ENCODE assay signal across 9 cellular contexts in genomic region chr22:42073568-42074152, GRCh38. TPM values are rescaled to one million over a fixed set of nuclear protein-coding genes. Genes with fewer than 3 reads are reported as not detected.
DNase-seq lines count a peak whose midpoint lies in the region; ATAC-seq and TF ChIP-seq lines count a peak whose summit lies in the region.
"Had no signal": no experiment of that assay in that cellular context is flagged by ENCODE, and none has a peak within 500 bp of the region (broad histone marks: within the 10 kb centered on the region; RNA-seq: fewer than 3 reads in every experiment).

No MANE protein-coding gene starts in this region.

- H3K9me3 Mint-ChIP-seq in brain, result peaks cover 0 to 4% (median 0%) of the 10 kb centered on the region in 5 experiments

- H3K36me3 ChIP-seq in mesenchymal stem cell (ENCODE audit: control insufficient read depth in 1 of 2, insufficient read depth in 2 of 2, low read depth in 1 of 2, low read length in 2 of 2) (peaks cover 0 to 28% of the 10 kb centered on the region in 2 experiments), thyroid gland (peaks cover 0 to 5% of the 10 kb centered on the region in 2 donors)

- H4K91ac ChIP-seq in mesenchymal stem cell (ENCODE audit: low read length), result no peak overlapping the region

- peaks cover 3% of the 10 kb centered on the region for H3K79me1 ChIP-seq in mesenchymal stem cell (replicated peaks; ENCODE audit: low read length, poor library complexity, severe bottlenecking)

- H3K27me3 Mint-ChIP-seq in brain, result peaks cover 3% of the 10 kb centered on the region

- no peak for TF ChIP-seq POLR2A in thyroid gland (IDR thresholded peaks at IDR 0.05)

- H3K4me2 ChIP-seq in mesenchymal stem cell (ENCODE audit: low read length, poor library complexity, severe bottlenecking), result no peak overlapping the region

- peak; percentile 61 for DNase-seq in activated CD8-positive, alpha-beta memory T cell treated with anti-CD3 and anti-CD28 coated beads for 24 hours
- DNase-seq in activated CD8-positive, alpha-beta memory T cell treated with anti-CD3 and anti-CD28 coated beads, Interleukin-2, amount 50 U/mL, for 4 hours, result no peak
- DNase-seq in mesenchymal stem cell (no peak), thyroid gland (no peak), omental fat pad (ENCODE audit: low spot score) (no peak), foreskin melanocyte (no peak)
- DNase-seq: AML-193 had no signal

- peak overlapping the region; percentile 94 for H3K9ac ChIP-seq in mesenchymal stem cell (ENCODE audit: low read length)

- 95% methylated on average over 24 of the region's 28 CpGs for WGBS in mesenchymal stem cell
- WGBS in thyroid gland, 2 donors, result 67 to 73% methylated on average over 17 to 19 of the region's 28 CpGs

- H3K4me1 ChIP-seq in mesenchymal stem cell (ENCODE audit: control insufficient read depth, insufficient read depth, low read depth, low read length) (peaks cover 14% of the 10 kb centered on the region), thyroid gland (peaks cover 30 to 42% of the 10 kb centered on the region in 2 donors)

- H4K8ac ChIP-seq in mesenchymal stem cell (ENCODE audit: low read length), result peak overlapping the region; percentile 56

- H3K9me3 ChIP-seq in mesenchymal stem cell (ENCODE audit: control insufficient read depth, low read length), result no peaks in the 10 kb centered on the region
- no peaks in the 10 kb centered on the region for H3K9me3 ChIP-seq in thyroid gland

- H3K4me1 Mint-ChIP-seq in brain, result peaks cover 56% of the 10 kb centered on the region

- H2AK5ac ChIP-seq in mesenchymal stem cell (ENCODE audit: low read length, severe bottlenecking), result no peak overlapping the region

- intact Hi-C loops in thyroid gland (cut with DNase I), result loop anchor here (10.0 kb wide), 1 partner anchor 119 kb away; the partner anchor contains the start of gene SMIM45

- ATAC-seq in omental fat pad (ENCODE audit: low FRiP score) (no peak), GM21786 (IDR thresholded peaks at IDR 0.05; ENCODE audit: unreplicated experiment) (no peak)

- H3K27ac ChIP-seq in mesenchymal stem cell (ENCODE audit: low read length, poor library complexity, severe bottlenecking), result no peak overlapping the region
- peak overlapping the region; percentile 73 to 89 (median 87) for H3K27ac ChIP-seq in thyroid gland

- H3K4me3 ChIP-seq in mesenchymal stem cell (ENCODE audit: insufficient read depth in 1 of 2, low read depth in 1 of 2, low read length in 2 of 2), result peak overlapping the region in 1 of 2 experiments; percentile 82
- peak overlapping the region; percentile 22 to 61 (median 37) for H3K4me3 ChIP-seq in thyroid gland (replicated peaks in 1 of 3)

- no peak overlapping the region for H3K4me3 Mint-ChIP-seq in brain

- H2AFZ ChIP-seq in mesenchymal stem cell (ENCODE audit: low read depth, low read length), result no peak overlapping the region

- H3K14ac ChIP-seq in mesenchymal stem cell (ENCODE audit: low read length in 2 of 2), result no peak overlapping the region

- no peak overlapping the region for H2BK120ac ChIP-seq in mesenchymal stem cell (ENCODE audit: low read depth, low read length)

- no peak overlapping the region for H3K18ac ChIP-seq in mesenchymal stem cell (ENCODE audit: low read depth in 1 of 2, low read length in 2 of 2)

- peak overlapping the region in 3 of 5 experiments; percentile 42 to 99 (median 50) for H3K27ac Mint-ChIP-seq in brain

- peak overlapping the region in 1 of 2 experiments; percentile 10 for H2BK12ac ChIP-seq in mesenchymal stem cell (ENCODE audit: low read length in 2 of 2)

- H3K27me3 ChIP-seq in mesenchymal stem cell (ENCODE audit: control insufficient read depth in 1 of 2, insufficient read depth in 1 of 2, low read length in 2 of 2) (no peaks in the 10 kb centered on the region), thyroid gland (no peaks in the 10 kb centered on the region)

- TF ChIP-seq CTCF in brain (conservative IDR thresholded peaks at IDR 0.05) (no peak), thyroid gland (IDR thresholded peaks at IDR 0.05) (no peak), omental fat pad (IDR thresholded peaks at IDR 0.05) (no peak)

- no peaks in the 10 kb centered on the region for H3K36me3 Mint-ChIP-seq in brain

- no peak overlapping the region for H3K23ac ChIP-seq in mesenchymal stem cell (ENCODE audit: low read length in 2 of 2)

- no peak overlapping the region for H2BK15ac ChIP-seq in mesenchymal stem cell (ENCODE audit: low read depth, poor library complexity, severe bottlenecking)

- H2BK5ac ChIP-seq in mesenchymal stem cell (ENCODE audit: low read depth, low read length, poor library complexity, severe bottlenecking), result no peak overlapping the region

- no peak overlapping the region for H3K4ac ChIP-seq in mesenchymal stem cell (ENCODE audit: low read depth in 1 of 2, low read length in 2 of 2)

RNA-seq across cellular contexts. Expression of gene PHETA2, which starts 0.4 kb away (rescaled TPM):
- polyA plus RNA-seq in brain (ENCODE audit: insufficient read depth, low read depth, low replicate concordance), result 7.3 TPM
- 0.72 TPM for polyA plus RNA-seq in mesenchymal stem cell (2013, experiment 1 of 2)
- 0.73 TPM for polyA plus RNA-seq in mesenchymal stem cell (2013, experiment 2 of 2)
- 10 to 100 TPM in 1 of 4 donors, 1 to 10 TPM in 3; 5.5 to 13.7 (median 7.3) TPM for total RNA-seq in thyroid gland
- 10 to 100 TPM in 3 of 4 donors, 1 to 10 TPM in 1; 9.3 to 22.5 (median 13.9) TPM for total RNA-seq in omental fat pad

RNA-seq across cellular contexts. Expression of gene NAGA, which starts 3.0 kb away (rescaled TPM):
- polyA plus RNA-seq in brain (ENCODE audit: insufficient read depth, low read depth, low replicate concordance), result 26.5 TPM
- 22.4 TPM for polyA plus RNA-seq in mesenchymal stem cell (2013, experiment 1 of 2)
- polyA plus RNA-seq in mesenchymal stem cell (2013, experiment 2 of 2), result 22.4 TPM
- 10 to 100 TPM; 36.8 to 40.9 (median 38.0) TPM for total RNA-seq in thyroid gland
- total RNA-seq in omental fat pad, result 10 to 100 TPM; 24.8 to 47.6 (median 35.3) TPM

RNA-seq across cellular contexts. Expression of gene SMDT1, which starts 5.8 kb away (rescaled TPM):
- 236 TPM for polyA plus RNA-seq in brain (ENCODE audit: insufficient read depth, low read depth, low replicate concordance)
- 45.0 TPM for polyA plus RNA-seq in mesenchymal stem cell (2013, experiment 1 of 2)
- 47.4 TPM for polyA plus RNA-seq in mesenchymal stem cell (2013, experiment 2 of 2)
- total RNA-seq in thyroid gland, result 10 to 100 TPM; 18.7 to 30.2 (median 22.0) TPM
- total RNA-seq in omental fat pad, result 10 to 100 TPM in 3 of 4 donors, 1 to 10 TPM in 1; 9.9 to 16.2 (median 12.2) TPM

RNA-seq across cellular contexts. Expression of gene NDUFA6, which starts 16.9 kb away (rescaled TPM):
- 73.4 TPM for polyA plus RNA-seq in brain (ENCODE audit: insufficient read depth, low read depth, low replicate concordance)
- polyA plus RNA-seq in mesenchymal stem cell (2013, experiment 1 of 2), result 128 TPM
- polyA plus RNA-seq in mesenchymal stem cell (2013, experiment 2 of 2), result 131 TPM
- total RNA-seq in thyroid gland, result 10 to 100 TPM; 32.9 to 85.6 (median 73.4) TPM
- 10 to 100 TPM; 55.5 to 59.3 (median 57.7) TPM for total RNA-seq in omental fat pad

RNA-seq across cellular contexts. Expression of gene CYP2D6, which starts 57.0 kb away (rescaled TPM):
- polyA plus RNA-seq in brain (ENCODE audit: insufficient read depth, low read depth, low replicate concordance), result 0.27 TPM
- polyA plus RNA-seq in mesenchymal stem cell (2013, experiment 1 of 2), result 0.17 TPM
- 0.25 TPM for polyA plus RNA-seq in mesenchymal stem cell (2013, experiment 2 of 2)
- 1 to 10 TPM in 2 of 4 donors, under 1 TPM in 2; 0.73 to 2.7 (median 1.6) TPM for total RNA-seq in thyroid gland
- 1 to 10 TPM in 1 of 4 donors, under 1 TPM in 3; 0.28 to 1.1 (median 0.49) TPM for total RNA-seq in omental fat pad
